In genomic region chr12:89619764-89620163, GRCh38 we compare ENCODE assay signal across 34 cellular contexts.
"Had no signal": no experiment of that assay in that cellular context is flagged by ENCODE, and none has a peak within 500 bp of the region (broad histone marks: within the 10 kb centered on the region; RNA-seq: fewer than 3 reads in every experiment).

No MANE protein-coding gene starts in this region.

- H3K27me3 Mint-ChIP-seq: activated B cell treated with CpG ODN at 0.5 μM for 24 hours; activated CD4-positive, alpha-beta memory T cell treated with anti-CD3 and anti-CD28 coated beads for 36 hours; activated CD4-positive, alpha-beta T cell treated with anti-CD3 and anti-CD28 coated beads, Interleukin-2, amount 10 ng/mL, durations not matched to agents 24 days and 14 days; activated naive CD4-positive, alpha-beta T cell treated with anti-CD3 and anti-CD28 coated beads, Interleukin-2, amount 10 ng/mL, durations not matched to agents 7 days and 5 days; activated naive CD8-positive, alpha-beta T cell treated with anti-CD3 and anti-CD28 coated beads, Interleukin-2, amount 10 ng/mL, durations not matched to agents 7 days and 5 days; activated T-cell treated with anti-CD3 and anti-CD28 coated beads, Interleukin-2, amount 50 U/mL, for 24 hours; brain; effector memory CD8-positive, alpha-beta T cell; T-cell had no signal

- H3K4me3 ChIP-seq: ascending aorta, breast epithelium, cardiac muscle cell, esophagus muscularis mucosa, gastrocnemius medialis, heart left ventricle had no signal

- DNase-seq: activated B cell treated with CpG ODN at 0.5 μM for 24 hours; activated CD4-positive, alpha-beta memory T cell treated with anti-CD3 and anti-CD28 coated beads for 36 hours; activated CD4-positive, alpha-beta T cell treated with anti-CD3 and anti-CD28 coated beads, Interleukin-2, amount 10 ng/mL, durations not matched to agents 24 days and 14 days; activated CD8-positive, alpha-beta memory T cell treated with anti-CD3 and anti-CD28 coated beads, Interleukin-2, amount 50 U/mL, for 48 hours; activated CD8-positive, alpha-beta T cell treated with anti-CD3 and anti-CD28 coated beads, Interleukin-2, amount 10 ng/mL, durations not matched to agents 7 days and 5 days; activated gamma-delta T cell; activated naive CD4-positive, alpha-beta T cell; activated naive CD4-positive, alpha-beta T cell treated with anti-CD3 and anti-CD28 coated beads, Interleukin-2, amount 10 ng/mL, durations not matched to agents 7 days and 5 days; activated naive CD8-positive, alpha-beta T cell treated with anti-CD3 and anti-CD28 coated beads, Interleukin-2, amount 10 ng/mL, durations not matched to agents 7 days and 5 days; activated T-cell treated with anti-CD3 and anti-CD28 coated beads for 4 hours; activated T-cell treated with anti-CD3 and anti-CD28 coated beads, Interleukin-2, amount 50 U/mL, for 24 hours; activated T-cell treated with anti-CD3 and anti-CD28 coated beads, Interleukin-2, amount 50 U/mL, for 72 hours; cortex of kidney; dermis blood vessel endothelial cell; effector CD4-positive, alpha-beta T cell; effector memory CD8-positive, alpha-beta T cell; erythroblast; gastrocnemius medialis; glutamatergic neuron; heart left ventricle; T-cell; T1000 had no signal

- H3K4me1 ChIP-seq: ascending aorta, breast epithelium, esophagus muscularis mucosa, gastrocnemius medialis, heart left ventricle had no signal

- ATAC-seq: activated CD4-positive, CD25-positive, alpha-beta regulatory T cell treated with anti-CD3 and anti-CD28 coated beads, Interleukin-2, amount 50 U/mL, for 24 hours; activated CD8-positive, alpha-beta T cell treated with anti-CD3 and anti-CD28 coated beads, Interleukin-2, amount 10 ng/mL, durations not matched to agents 7 days and 5 days; activated naive CD4-positive, alpha-beta T cell treated with anti-CD3 and anti-CD28 coated beads, Interleukin-2, amount 50 U/mL, for 72 hours; activated T-cell treated with anti-CD3 and anti-CD28 coated beads, Interleukin-2, amount 50 U/mL, for 72 hours; effector memory CD8-positive, alpha-beta T cell; foreskin keratinocyte; gastrocnemius medialis; heart left ventricle; T-cell had no signal

- H3K4me1 Mint-ChIP-seq: activated CD4-positive, alpha-beta T cell treated with anti-CD3 and anti-CD28 coated beads, Interleukin-2, amount 10 ng/mL, durations not matched to agents 24 days and 14 days; activated naive CD4-positive, alpha-beta T cell treated with anti-CD3 and anti-CD28 coated beads, Interleukin-2, amount 10 ng/mL, durations not matched to agents 7 days and 5 days; activated naive CD8-positive, alpha-beta T cell treated with anti-CD3 and anti-CD28 coated beads, Interleukin-2, amount 10 ng/mL, durations not matched to agents 7 days and 5 days had no signal

- H3K27ac ChIP-seq: ascending aorta, breast epithelium, cardiac muscle cell, esophagus muscularis mucosa, foreskin keratinocyte, gastrocnemius medialis, heart left ventricle, WERI-Rb-1 had no signal

- H3K4me3 Mint-ChIP-seq: activated B cell treated with CpG ODN at 0.5 μM for 24 hours; activated CD4-positive, alpha-beta memory T cell treated with anti-CD3 and anti-CD28 coated beads for 36 hours; activated CD4-positive, alpha-beta T cell treated with anti-CD3 and anti-CD28 coated beads, Interleukin-2, amount 10 ng/mL, durations not matched to agents 24 days and 14 days; activated CD8-positive, alpha-beta T cell treated with anti-CD3 and anti-CD28 coated beads, Interleukin-2, amount 10 ng/mL, durations not matched to agents 7 days and 5 days; activated naive CD4-positive, alpha-beta T cell treated with anti-CD3 and anti-CD28 coated beads, Interleukin-2, amount 10 ng/mL, durations not matched to agents 7 days and 5 days; activated naive CD8-positive, alpha-beta T cell treated with anti-CD3 and anti-CD28 coated beads, Interleukin-2, amount 10 ng/mL, durations not matched to agents 7 days and 5 days; activated T-cell treated with anti-CD3 and anti-CD28 coated beads, Interleukin-2, amount 50 U/mL, for 24 hours; activated T-cell treated with anti-CD3 and anti-CD28 coated beads, Interleukin-2, amount 50 U/mL, for 72 hours; brain; effector memory CD8-positive, alpha-beta T cell; T-cell; T-helper 1 cell treated with Interleukin-12 subunit alpha and Interleukin-12 subunit beta and Interleukin-4 antibody, amounts not matched to agents 30 μg/mL and 1 μg/mL, for 36 hours; T-helper 2 cell treated with Interferon-gamma antibody and Interleukin-4, amounts not matched to agents 5 μg/mL and 100 μg/mL, for 36 hours had no signal

- H3K36me3 ChIP-seq: ascending aorta had no signal

- H3K9me3 ChIP-seq: ascending aorta, breast epithelium, esophagus muscularis mucosa, gastrocnemius medialis, heart left ventricle had no signal

- FAIRE-seq: colon had no signal

- H3K27ac Mint-ChIP-seq: activated B cell treated with CpG ODN at 0.5 μM for 24 hours; activated CD4-positive, alpha-beta memory T cell treated with anti-CD3 and anti-CD28 coated beads for 36 hours; activated CD4-positive, alpha-beta T cell treated with anti-CD3 and anti-CD28 coated beads, Interleukin-2, amount 10 ng/mL, durations not matched to agents 24 days and 14 days; activated CD8-positive, alpha-beta T cell treated with anti-CD3 and anti-CD28 coated beads, Interleukin-2, amount 10 ng/mL, durations not matched to agents 7 days and 5 days; activated naive CD4-positive, alpha-beta T cell treated with anti-CD3 and anti-CD28 coated beads, Interleukin-2, amount 10 ng/mL, durations not matched to agents 7 days and 5 days; activated naive CD4-positive, alpha-beta T cell treated with anti-CD3 and anti-CD28 coated beads, Interleukin-2, amount 50 U/mL, for 72 hours; activated naive CD8-positive, alpha-beta T cell treated with anti-CD3 and anti-CD28 coated beads, Interleukin-2, amount 10 ng/mL, durations not matched to agents 7 days and 5 days; activated T-cell treated with anti-CD3 and anti-CD28 coated beads, Interleukin-2, amount 50 U/mL, for 24 hours; activated T-cell treated with anti-CD3 and anti-CD28 coated beads, Interleukin-2, amount 50 U/mL, for 72 hours; brain; T-cell; T-helper 1 cell treated with Interleukin-12 subunit alpha and Interleukin-12 subunit beta and Interleukin-4 antibody, amounts not matched to agents 30 μg/mL and 1 μg/mL, for 36 hours; T-helper 2 cell treated with Interferon-gamma antibody and Interleukin-4, amounts not matched to agents 5 μg/mL and 100 μg/mL, for 36 hours had no signal

- H3K9me3 Mint-ChIP-seq: activated B cell treated with CpG ODN at 0.5 μM for 24 hours; activated CD4-positive, alpha-beta memory T cell treated with anti-CD3 and anti-CD28 coated beads for 36 hours; activated CD4-positive, alpha-beta T cell treated with anti-CD3 and anti-CD28 coated beads, Interleukin-2, amount 10 ng/mL, durations not matched to agents 24 days and 14 days; activated naive CD4-positive, alpha-beta T cell treated with anti-CD3 and anti-CD28 coated beads, Interleukin-2, amount 10 ng/mL, durations not matched to agents 7 days and 5 days; activated naive CD4-positive, alpha-beta T cell treated with anti-CD3 and anti-CD28 coated beads, Interleukin-2, amount 50 U/mL, for 72 hours; activated naive CD8-positive, alpha-beta T cell treated with anti-CD3 and anti-CD28 coated beads, Interleukin-2, amount 10 ng/mL, durations not matched to agents 7 days and 5 days; activated T-cell treated with anti-CD3 and anti-CD28 coated beads, Interleukin-2, amount 50 U/mL, for 24 hours; activated T-cell treated with anti-CD3 and anti-CD28 coated beads, Interleukin-2, amount 50 U/mL, for 72 hours; brain; effector memory CD8-positive, alpha-beta T cell; T-cell; T-helper 1 cell treated with Interleukin-12 subunit alpha and Interleukin-12 subunit beta and Interleukin-4 antibody, amounts not matched to agents 30 μg/mL and 1 μg/mL, for 36 hours; T-helper 2 cell treated with Interferon-gamma antibody and Interleukin-4, amounts not matched to agents 5 μg/mL and 100 μg/mL, for 36 hours had no signal

- H3K27me3 ChIP-seq: ascending aorta, breast epithelium, cardiac muscle cell, esophagus muscularis mucosa, foreskin keratinocyte, gastrocnemius medialis, heart left ventricle had no signal
